ENCODE assay signal across 2 cellular contexts in the genomic region with DNA sequence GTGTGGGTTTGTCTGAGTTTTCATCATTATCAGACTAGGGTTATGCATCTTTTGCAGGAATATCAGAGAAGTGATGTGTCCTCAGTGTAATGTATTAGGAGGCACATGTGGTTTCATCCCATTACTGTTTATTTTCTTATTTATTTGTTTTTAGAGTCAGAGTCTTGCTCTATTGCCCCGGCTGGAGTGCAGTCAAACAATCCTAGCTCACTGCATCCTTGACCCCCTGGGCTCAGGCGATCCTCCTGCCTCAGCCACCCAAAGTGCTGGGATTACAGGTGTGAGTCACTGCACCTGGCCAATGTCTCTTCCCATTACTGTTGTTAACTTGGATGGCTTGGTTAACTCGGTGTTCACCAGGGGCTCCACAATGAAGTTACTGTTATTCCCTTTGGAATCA.
A peak's percentile ranks its signal among the peaks of the same experiment; 100 is the strongest.
TF ChIP-seq lines count a peak whose summit lies in the region.

No MANE protein-coding gene starts in this region.

TF ChIP-seq in HepG2, 621 proteins besides CTCF, POLR2A, EP300 and RAD21:
- no peak for TF ChIP-seq ZNF256 (CRISPR knock-in tag; conservative IDR thresholded peaks at IDR 0.05)
- TF ChIP-seq RBM39 (IDR thresholded peaks at IDR 0.05; ENCODE audit: low read depth, low read length, poor library complexity, severe bottlenecking) = no peak
- TF ChIP-seq, protein P1, sequence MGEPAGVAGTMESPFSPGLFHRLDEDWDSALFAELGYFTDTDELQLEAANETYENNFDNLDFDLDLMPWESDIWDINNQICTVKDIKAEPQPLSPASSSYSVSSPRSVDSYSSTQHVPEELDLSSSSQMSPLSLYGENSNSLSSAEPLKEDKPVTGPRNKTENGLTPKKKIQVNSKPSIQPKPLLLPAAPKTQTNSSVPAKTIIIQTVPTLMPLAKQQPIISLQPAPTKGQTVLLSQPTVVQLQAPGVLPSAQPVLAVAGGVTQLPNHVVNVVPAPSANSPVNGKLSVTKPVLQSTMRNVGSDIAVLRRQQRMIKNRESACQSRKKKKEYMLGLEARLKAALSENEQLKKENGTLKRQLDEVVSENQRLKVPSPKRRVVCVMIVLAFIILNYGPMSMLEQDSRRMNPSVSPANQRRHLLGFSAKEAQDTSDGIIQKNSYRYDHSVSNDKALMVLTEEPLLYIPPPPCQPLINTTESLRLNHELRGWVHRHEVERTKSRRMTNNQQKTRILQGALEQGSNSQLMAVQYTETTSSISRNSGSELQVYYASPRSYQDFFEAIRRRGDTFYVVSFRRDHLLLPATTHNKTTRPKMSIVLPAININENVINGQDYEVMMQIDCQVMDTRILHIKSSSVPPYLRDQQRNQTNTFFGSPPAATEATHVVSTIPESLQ (CRISPR knock-in tag; conservative IDR thresholded peaks at IDR 0.05) = no peak
- no peak for TF ChIP-seq SNAPC2 (CRISPR knock-in tag; IDR thresholded peaks at IDR 0.05)
- TF ChIP-seq ZFP1 (CRISPR knock-in tag; IDR thresholded peaks at IDR 0.05) = no peak
- peak; percentile 60; the same call in 1 of the 2 replicates for TF ChIP-seq ZNF121 (CRISPR knock-in tag; IDR thresholded peaks at IDR 0.05)
- TF ChIP-seq ZNF562 (CRISPR knock-in tag; IDR thresholded peaks at IDR 0.05; ENCODE audit: borderline replicate concordance) = no peak
- TF ChIP-seq, protein P2, sequence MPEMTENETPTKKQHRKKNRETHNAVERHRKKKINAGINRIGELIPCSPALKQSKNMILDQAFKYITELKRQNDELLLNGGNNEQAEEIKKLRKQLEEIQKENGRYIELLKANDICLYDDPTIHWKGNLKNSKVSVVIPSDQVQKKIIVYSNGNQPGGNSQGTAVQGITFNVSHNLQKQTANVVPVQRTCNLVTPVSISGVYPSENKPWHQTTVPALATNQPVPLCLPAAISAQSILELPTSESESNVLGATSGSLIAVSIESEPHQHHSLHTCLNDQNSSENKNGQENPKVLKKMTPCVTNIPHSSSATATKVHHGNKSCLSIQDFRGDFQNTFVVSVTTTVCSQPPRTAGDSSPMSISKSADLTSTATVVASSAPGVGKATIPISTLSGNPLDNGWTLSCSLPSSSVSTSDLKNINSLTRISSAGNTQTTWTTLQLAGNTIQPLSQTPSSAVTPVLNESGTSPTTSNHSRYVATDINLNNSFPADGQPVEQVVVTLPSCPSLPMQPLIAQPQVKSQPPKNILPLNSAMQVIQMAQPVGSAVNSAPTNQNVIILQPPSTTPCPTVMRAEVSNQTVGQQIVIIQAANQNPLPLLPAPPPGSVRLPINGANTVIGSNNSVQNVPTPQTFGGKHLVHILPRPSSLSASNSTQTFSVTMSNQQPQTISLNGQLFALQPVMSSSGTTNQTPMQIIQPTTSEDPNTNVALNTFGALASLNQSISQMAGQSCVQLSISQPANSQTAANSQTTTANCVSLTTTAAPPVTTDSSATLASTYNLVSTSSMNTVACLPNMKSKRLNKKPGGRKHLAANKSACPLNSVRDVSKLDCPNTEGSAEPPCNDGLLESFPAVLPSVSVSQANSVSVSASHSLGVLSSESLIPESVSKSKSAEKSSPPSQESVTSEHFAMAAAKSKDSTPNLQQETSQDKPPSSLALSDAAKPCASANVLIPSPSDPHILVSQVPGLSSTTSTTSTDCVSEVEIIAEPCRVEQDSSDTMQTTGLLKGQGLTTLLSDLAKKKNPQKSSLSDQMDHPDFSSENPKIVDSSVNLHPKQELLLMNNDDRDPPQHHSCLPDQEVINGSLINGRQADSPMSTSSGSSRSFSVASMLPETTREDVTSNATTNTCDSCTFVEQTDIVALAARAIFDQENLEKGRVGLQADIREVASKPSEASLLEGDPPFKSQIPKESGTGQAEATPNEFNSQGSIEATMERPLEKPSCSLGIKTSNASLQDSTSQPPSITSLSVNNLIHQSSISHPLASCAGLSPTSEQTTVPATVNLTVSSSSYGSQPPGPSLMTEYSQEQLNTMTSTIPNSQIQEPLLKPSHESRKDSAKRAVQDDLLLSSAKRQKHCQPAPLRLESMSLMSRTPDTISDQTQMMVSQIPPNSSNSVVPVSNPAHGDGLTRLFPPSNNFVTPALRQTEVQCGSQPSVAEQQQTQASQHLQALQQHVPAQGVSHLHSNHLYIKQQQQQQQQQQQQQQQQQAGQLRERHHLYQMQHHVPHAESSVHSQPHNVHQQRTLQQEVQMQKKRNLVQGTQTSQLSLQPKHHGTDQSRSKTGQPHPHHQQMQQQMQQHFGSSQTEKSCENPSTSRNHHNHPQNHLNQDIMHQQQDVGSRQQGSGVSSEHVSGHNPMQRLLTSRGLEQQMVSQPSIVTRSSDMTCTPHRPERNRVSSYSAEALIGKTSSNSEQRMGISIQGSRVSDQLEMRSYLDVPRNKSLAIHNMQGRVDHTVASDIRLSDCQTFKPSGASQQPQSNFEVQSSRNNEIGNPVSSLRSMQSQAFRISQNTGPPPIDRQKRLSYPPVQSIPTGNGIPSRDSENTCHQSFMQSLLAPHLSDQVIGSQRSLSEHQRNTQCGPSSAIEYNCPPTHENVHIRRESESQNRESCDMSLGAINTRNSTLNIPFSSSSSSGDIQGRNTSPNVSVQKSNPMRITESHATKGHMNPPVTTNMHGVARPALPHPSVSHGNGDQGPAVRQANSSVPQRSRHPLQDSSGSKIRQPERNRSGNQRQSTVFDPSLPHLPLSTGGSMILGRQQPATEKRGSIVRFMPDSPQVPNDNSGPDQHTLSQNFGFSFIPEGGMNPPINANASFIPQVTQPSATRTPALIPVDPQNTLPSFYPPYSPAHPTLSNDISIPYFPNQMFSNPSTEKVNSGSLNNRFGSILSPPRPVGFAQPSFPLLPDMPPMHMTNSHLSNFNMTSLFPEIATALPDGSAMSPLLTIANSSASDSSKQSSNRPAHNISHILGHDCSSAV (CRISPR knock-in tag; IDR thresholded peaks at IDR 0.05; ENCODE audit: borderline replicate concordance) = no peak

TF ChIP-seq in K562, 482 proteins besides CTCF, POLR2A, EP300 and RAD21:
- TF ChIP-seq, protein P3, sequence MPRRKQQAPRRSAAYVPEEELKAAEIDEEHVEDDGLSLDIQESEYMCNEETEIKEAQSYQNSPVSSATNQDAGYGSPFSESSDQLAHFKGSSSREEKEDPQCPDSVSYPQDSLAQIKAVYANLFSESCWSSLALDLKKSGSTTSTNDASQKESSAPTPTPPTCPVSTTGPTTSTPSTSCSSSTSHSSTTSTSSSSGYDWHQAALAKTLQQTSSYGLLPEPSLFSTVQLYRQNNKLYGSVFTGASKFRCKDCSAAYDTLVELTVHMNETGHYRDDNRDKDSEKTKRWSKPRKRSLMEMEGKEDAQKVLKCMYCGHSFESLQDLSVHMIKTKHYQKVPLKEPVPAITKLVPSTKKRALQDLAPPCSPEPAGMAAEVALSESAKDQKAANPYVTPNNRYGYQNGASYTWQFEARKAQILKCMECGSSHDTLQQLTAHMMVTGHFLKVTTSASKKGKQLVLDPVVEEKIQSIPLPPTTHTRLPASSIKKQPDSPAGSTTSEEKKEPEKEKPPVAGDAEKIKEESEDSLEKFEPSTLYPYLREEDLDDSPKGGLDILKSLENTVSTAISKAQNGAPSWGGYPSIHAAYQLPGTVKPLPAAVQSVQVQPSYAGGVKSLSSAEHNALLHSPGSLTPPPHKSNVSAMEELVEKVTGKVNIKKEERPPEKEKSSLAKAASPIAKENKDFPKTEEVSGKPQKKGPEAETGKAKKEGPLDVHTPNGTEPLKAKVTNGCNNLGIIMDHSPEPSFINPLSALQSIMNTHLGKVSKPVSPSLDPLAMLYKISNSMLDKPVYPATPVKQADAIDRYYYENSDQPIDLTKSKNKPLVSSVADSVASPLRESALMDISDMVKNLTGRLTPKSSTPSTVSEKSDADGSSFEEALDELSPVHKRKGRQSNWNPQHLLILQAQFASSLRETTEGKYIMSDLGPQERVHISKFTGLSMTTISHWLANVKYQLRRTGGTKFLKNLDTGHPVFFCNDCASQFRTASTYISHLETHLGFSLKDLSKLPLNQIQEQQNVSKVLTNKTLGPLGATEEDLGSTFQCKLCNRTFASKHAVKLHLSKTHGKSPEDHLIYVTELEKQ (CRISPR knock-in tag; IDR thresholded peaks at IDR 0.05) = no peak
- peak; percentile 67; the same call in 1 of the 2 replicates for TF ChIP-seq ZNF121 (CRISPR knock-in tag; conservative IDR thresholded peaks at IDR 0.05)
